36 cellular contexts compared by ENCODE assay signal in the genomic region with DNA sequence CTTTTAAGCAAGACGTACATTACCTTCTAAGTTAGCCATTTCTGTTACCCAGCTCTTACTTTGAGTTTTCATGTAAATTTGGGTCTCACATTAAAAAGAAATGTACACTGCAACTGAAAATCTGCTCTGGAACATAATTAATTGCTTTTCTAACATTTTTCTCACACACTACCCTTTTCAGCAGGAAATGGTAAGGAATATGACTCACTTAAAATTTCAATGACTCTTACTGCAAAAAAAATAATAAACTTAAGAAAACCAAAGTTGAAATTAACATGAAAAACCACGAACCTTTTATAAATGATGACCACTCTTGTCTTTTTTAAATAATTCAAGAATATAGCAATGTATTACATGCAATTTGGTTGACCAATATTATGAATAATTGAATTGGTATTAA. TPM values are rescaled to one million over a fixed set of nuclear protein-coding genes. Genes with fewer than 3 reads are reported as not detected.
DNase-seq lines count a peak whose midpoint lies in the region; ATAC-seq and TF ChIP-seq lines count a peak whose summit lies in the region.
"Had no signal": no experiment of that assay in that cellular context is flagged by ENCODE, and none has a peak within 500 bp of the region (broad histone marks: within the 10 kb centered on the region; RNA-seq: fewer than 3 reads in every experiment).

No MANE protein-coding gene starts in this region.

- no peak for TF ChIP-seq CTCF in choroid plexus epithelial cell (conservative IDR thresholded peaks at IDR 0.05; ENCODE audit: low read depth, low read length)

- ATAC-seq in HG02763 (IDR thresholded peaks at IDR 0.05; ENCODE audit: unreplicated experiment) (no peak), HG03521 (IDR thresholded peaks at IDR 0.05; ENCODE audit: unreplicated experiment) (no peak), GM21619 (IDR thresholded peaks at IDR 0.05; ENCODE audit: unreplicated experiment) (no peak)
- ATAC-seq: K562, left ventricle myocardium superior, right cardiac atrium, T-cell had no signal

- DNase-seq in EH (ENCODE audit: low read depth) (peak; percentile 81), LHCN-M2 (ENCODE audit: low read depth) (peak; percentile 29), choroid plexus epithelial cell (ENCODE audit: low read depth) (peak; percentile 11), myocyte (ENCODE audit: low read depth) (peak; percentile 3)
- no peak for DNase-seq in activated effector memory CD4-positive, alpha-beta T cell treated with anti-CD3 and anti-CD28 coated beads, Interleukin-2, amount 50 U/mL, for 16 hours
- DNase-seq: activated CD4-positive, alpha-beta T cell treated with anti-CD3 and anti-CD28 coated beads for 48 hours; activated CD8-positive, alpha-beta memory T cell treated with anti-CD3 and anti-CD28 coated beads for 24 hours; activated effector memory CD4-positive, alpha-beta T cell treated with Interleukin-2 at 50 U/mL for 16 hours; activated naive CD8-positive, alpha-beta T cell treated with anti-CD3 and anti-CD28 coated beads for 36 hours; activated T-cell treated with anti-CD3 and anti-CD28 coated beads, Interleukin-2, amount 50 U/mL, for 1 hour; aorta; COR-L47; DMS53; GDM1; head of caudate nucleus; kidney; left ventricle myocardium superior; NCI-H1092 treated with DMSO at 0.1 percent for 48 hours; NCI-H187 treated with DMSO at 0.1 percent for 48 hours; NCI-H2171; NCI-H510A; right cardiac atrium; RPMI8226; stimulated activated CD4-positive, alpha-beta T cell treated with anti-CD3 and anti-CD28 coated beads, Interleukin-4, amount 100 ng/mL, for 4 hours; T-cell; trophoblast cell had no signal

- no peak overlapping the region for H3K4me3 ChIP-seq in choroid plexus epithelial cell (ENCODE audit: low read depth, low read length)
- H3K4me3 ChIP-seq: HAP-1, K562, SJSA1 had no signal

RNA-seq across cellular contexts. Expression of a gene that starts 1.3 kb away (rescaled TPM):
- total RNA-seq in LHCN-M2 (2014; rRNA removed), result not detected in 2 replicates
- polyA plus RNA-seq in LHCN-M2 (2012), result not detected
- not detected in 2 replicates for total RNA-seq in myocyte
- polyA plus RNA-seq in myocyte (2012), result not detected
- total RNA-seq: activated naive CD8-positive, alpha-beta T cell treated with anti-CD3 and anti-CD28 coated beads for 36 hours; aorta; K562; kidney; MCF 10A; mesenteric fat pad; OCI-LY7; SJSA1; subcutaneous adipose tissue; T-cell had no signal
- polyA plus RNA-seq: aorta had no signal
